ENCODE assay signal across 24 cellular contexts in the genomic region with DNA sequence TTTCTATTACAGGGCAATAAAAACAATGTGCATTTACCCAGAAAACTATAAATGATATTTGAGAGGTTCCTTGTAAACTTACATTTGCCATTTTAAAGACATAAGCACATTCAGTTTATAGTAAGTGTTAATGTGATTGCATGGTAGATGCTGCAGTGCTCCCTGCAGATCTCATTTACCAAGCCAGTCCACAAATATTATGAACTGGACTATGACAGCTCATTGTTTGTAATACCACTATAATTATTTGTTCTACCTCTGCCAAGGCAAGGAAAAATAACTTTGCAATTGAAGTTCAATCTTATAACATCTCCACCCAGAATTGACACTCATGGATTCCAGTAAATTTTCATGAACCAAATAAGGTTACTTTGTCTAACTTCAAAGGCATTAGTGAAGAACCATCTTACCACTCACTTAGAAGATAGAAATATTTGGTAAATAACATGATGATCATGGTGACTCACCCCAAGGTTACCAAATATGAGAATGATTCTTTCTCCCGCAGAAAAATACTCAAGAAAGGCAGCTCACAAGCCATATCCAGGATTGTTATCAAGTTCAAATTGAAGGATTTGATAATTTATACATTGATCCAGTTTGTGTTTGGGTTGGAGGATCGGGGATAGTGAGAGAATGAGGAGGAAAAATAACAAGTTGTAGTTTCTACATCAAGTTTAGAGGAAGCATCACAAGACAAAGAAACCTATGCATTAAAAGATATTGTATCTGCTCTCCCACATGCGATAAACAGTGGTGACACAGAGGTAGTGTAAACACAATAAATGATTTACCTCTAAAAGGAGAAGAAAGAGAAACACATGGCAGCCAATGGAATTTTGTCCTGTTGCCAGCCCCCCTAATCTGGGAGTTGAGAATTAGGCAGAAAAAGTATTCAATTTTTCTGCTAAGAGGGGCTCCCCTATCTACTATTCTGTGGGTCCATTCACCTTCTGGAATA. TPM values are rescaled to one million over a fixed set of nuclear protein-coding genes. Genes with fewer than 3 reads are reported as not detected.
"Had no signal": no experiment of that assay in that cellular context is flagged by ENCODE, and none has a peak within 500 bp of the region (broad histone marks: within the 10 kb centered on the region; RNA-seq: fewer than 3 reads in every experiment).

No MANE protein-coding gene starts in this region.

- H3K36me3 ChIP-seq: heart right ventricle, ovary, right atrium auricular region, sigmoid colon, stomach, thoracic aorta, transverse colon had no signal

- H3K27ac ChIP-seq: heart right ventricle, ovary, right atrium auricular region, sigmoid colon, skin epidermis, stomach, thoracic aorta, transverse colon had no signal

- DNase-seq: endodermal cell; heart right ventricle; hypothalamus; kidney glomerular epithelial cell; naive thymus-derived CD4-positive, alpha-beta T cell; nucleus accumbens; ovary; sigmoid colon; stimulated activated CD4-positive, alpha-beta T cell treated with anti-CD3 and anti-CD28 coated beads, Interleukin-12 subunit alpha, Interleukin-12 subunit beta, amount 100 ng/mL, for 4 hours; stimulated activated naive CD4-positive, alpha-beta T cell; stomach; substantia nigra; transverse colon had no signal

- H3K4me1 ChIP-seq: heart right ventricle, right atrium auricular region, sigmoid colon, transverse colon had no signal

- ATAC-seq: heart right ventricle; naive thymus-derived CD4-positive, alpha-beta T cell had no signal

- H3K4me3 ChIP-seq: heart right ventricle, ovary, right atrium auricular region, sigmoid colon, skin epidermis, stomach, thoracic aorta, transverse colon had no signal

- H3K9me3 ChIP-seq: ovary, right atrium auricular region, sigmoid colon, stomach, thoracic aorta, transverse colon had no signal

- H3K27me3 ChIP-seq: heart right ventricle, ovary, right atrium auricular region, sigmoid colon, stomach, transverse colon had no signal

RNA-seq across cellular contexts. Expression of a gene that starts 29.5 kb away (rescaled TPM):
- total RNA-seq: endodermal cell; endothelial cell of umbilical vein; glomerular endothelial cell; heart right ventricle; liver; lung microvascular endothelial cell; mesenteric fat pad; naive thymus-derived CD4-positive, alpha-beta T cell; ovary; posterior vena cava; right atrium auricular region; thoracic aorta; transverse colon; ureter had no signal
- polyA plus RNA-seq: endothelial cell of umbilical vein; esophagus; heart right ventricle; liver; naive thymus-derived CD4-positive, alpha-beta T cell; ovary; sigmoid colon; stomach had no signal
